10 cellular contexts compared by ENCODE assay signal in the genomic region with DNA sequence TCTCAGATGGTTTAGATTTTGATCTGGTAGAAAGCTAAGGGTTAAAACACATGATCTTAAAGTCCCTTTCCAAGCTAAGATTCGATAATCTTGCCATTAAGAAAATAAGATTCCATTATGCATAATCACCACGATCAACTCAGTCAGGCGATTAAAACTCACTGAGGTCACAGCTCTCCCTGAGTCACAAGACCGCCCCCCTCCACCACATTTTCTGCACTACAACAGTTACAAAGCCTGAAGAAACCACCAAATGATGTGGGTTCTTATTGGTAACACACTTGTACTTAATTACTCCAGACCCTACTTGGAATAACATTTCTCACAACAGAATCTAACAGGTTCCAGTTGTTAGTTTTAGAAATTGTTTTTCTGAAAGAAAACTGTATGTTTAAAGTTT.
DNase-seq lines count a peak whose midpoint lies in the region; ATAC-seq and TF ChIP-seq lines count a peak whose summit lies in the region.
"Had no signal": no experiment of that assay in that cellular context is flagged by ENCODE, and none has a peak within 500 bp of the region (broad histone marks: within the 10 kb centered on the region; RNA-seq: fewer than 3 reads in every experiment).

No MANE protein-coding gene starts in this region.

- H3K4me3 ChIP-seq in tibial nerve: no peak overlapping the region
- H3K4me3 ChIP-seq: testis had no signal

- ATAC-seq in left colon (no peak), HG03520 (IDR thresholded peaks at IDR 0.05; ENCODE audit: unreplicated experiment) (no peak)

- no peak for TF ChIP-seq EP300 in tibial nerve (IDR thresholded peaks at IDR 0.05)

- intact Hi-C loops in left colon (cut with DNase I, micrococcal nuclease): no loop called here

- H3K36me3 ChIP-seq in tibial nerve: no peaks in the 10 kb centered on the region

- TF ChIP-seq POLR2A in erythroblast (IDR thresholded peaks at IDR 0.05; ENCODE audit: low read length) (no peak), tibial nerve (IDR thresholded peaks at IDR 0.05) (no peak)

- peak; percentile 7 for DNase-seq in GM04504 (ENCODE audit: low read depth)
- peak; percentile 49 for DNase-seq in RPMI7951 (ENCODE audit: low read depth)
- peak; percentile 0 to 1 for DNase-seq in erythroblast (lab: John Stamatoyannopoulos, UW)
- peak; percentile 31 for DNase-seq in stimulated activated CD4-positive, alpha-beta T cell treated with anti-CD3 and anti-CD28 coated beads, Interleukin-2, amount 100 ng/mL, for 4 hours (ENCODE audit: low read depth)
- no peak for DNase-seq in left colon
- no peak for DNase-seq in tibial nerve (ENCODE audit: low spot score in 2 of 2)
- DNase-seq: NCI-H187, T-helper 1 cell, testis had no signal

- H3K9me3 ChIP-seq in tibial nerve: no peaks in the 10 kb centered on the region
- H3K9me3 ChIP-seq: testis had no signal

- no peaks in the 10 kb centered on the region for H3K27me3 ChIP-seq in tibial nerve
- H3K27me3 ChIP-seq: testis had no signal

- 64 to 66% methylated on average over 4 of the region's 4 CpGs for WGBS in tibial nerve, 2 donors

- H3K4me1 ChIP-seq in tibial nerve: peaks cover 0 to 4% (median 0%) of the 10 kb centered on the region in 4 donors
- H3K4me1 ChIP-seq: testis had no signal

- TF ChIP-seq CTCF in tibial nerve (IDR thresholded peaks at IDR 0.05): no peak

- no peak overlapping the region for H3K27ac ChIP-seq in tibial nerve
- H3K27ac ChIP-seq: testis had no signal

Comparison
In these comparisons a context has a peak if more than half of its experiments do, and no peak if none do; other contexts are left out.
1. DNase-seq: peak in GM04504 (single experiment), RPMI7951 (single experiment), erythroblast (2 of 2) and stimulated activated CD4-positive, alpha-beta T cell treated with anti-CD3 and anti-CD28 coated beads, Interleukin-2, amount 100 ng/mL, for 4 hours (single experiment); none in left colon (0 of 2) and tibial nerve (0 of 2).